27 cellular contexts compared by ENCODE assay signal in the genomic region with DNA sequence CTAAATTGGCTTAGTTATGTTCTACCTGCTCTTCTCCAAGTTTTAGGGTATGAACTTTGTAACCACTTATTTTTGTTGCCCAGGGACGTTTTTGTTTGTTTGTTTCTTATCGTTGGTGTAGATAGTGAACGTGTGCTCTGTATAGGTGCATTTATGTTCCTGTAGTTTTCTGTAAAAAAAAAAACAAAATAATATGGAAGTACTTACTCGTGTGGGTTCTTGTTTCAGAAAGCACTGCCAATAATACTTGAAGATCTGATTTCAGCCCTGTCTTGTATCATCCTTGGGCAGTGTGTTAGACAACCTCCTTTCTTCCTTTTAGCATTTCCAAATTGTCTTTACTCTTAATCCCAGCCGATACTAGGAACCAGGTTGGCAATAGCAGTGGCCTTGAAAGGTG. TPM values are rescaled to one million over a fixed set of nuclear protein-coding genes. Genes with fewer than 3 reads are reported as not detected.
DNase-seq lines count a peak whose midpoint lies in the region; ATAC-seq and TF ChIP-seq lines count a peak whose summit lies in the region.
"Had no signal": no experiment of that assay in that cellular context is flagged by ENCODE, and none has a peak within 500 bp of the region (broad histone marks: within the 10 kb centered on the region; RNA-seq: fewer than 3 reads in every experiment).

No MANE protein-coding gene starts in this region.

- H3K4me1 Mint-ChIP-seq in activated B cell treated with CpG ODN at 0.5 μM for 24 hours, result peaks cover 82% of the 10 kb centered on the region

- H3K4me1 ChIP-seq in left ventricle myocardium inferior (peaks cover 93% of the 10 kb centered on the region), heart left ventricle (peaks cover 0 to 83% (median 59%) of the 10 kb centered on the region in 12 donors), mesenchymal stem cell (ENCODE audit: control insufficient read depth, insufficient read depth, low read depth, low read length) (peaks cover 2% of the 10 kb centered on the region)
- H3K4me1 ChIP-seq: breast epithelium had no signal

- no peak overlapping the region for H3K14ac ChIP-seq in mesenchymal stem cell (ENCODE audit: low read length in 2 of 2)

- no peak overlapping the region for H4K91ac ChIP-seq in mesenchymal stem cell (ENCODE audit: low read length)

- no peak overlapping the region for H4K8ac ChIP-seq in mesenchymal stem cell (ENCODE audit: low read length)

- CTCF ChIA-PET in activated B cell treated with CpG ODN at 0.5 μM for 24 hours (lab: Charles Lee), result interaction anchor here (2.1 kb wide), 1 partner anchor 27 kb away, joined by 9 read pairs; no protein-coding TSS in a partner anchor

- H3K36me3 ChIP-seq in left ventricle myocardium inferior (no peaks in the 10 kb centered on the region), heart left ventricle (no peaks in the 10 kb centered on the region), mesenchymal stem cell (ENCODE audit: control insufficient read depth in 1 of 2, insufficient read depth in 2 of 2, low read depth in 1 of 2, low read length in 2 of 2) (peaks cover 0 to 2% of the 10 kb centered on the region in 2 experiments)
- H3K36me3 ChIP-seq: breast epithelium, upper lobe of left lung had no signal

- H2AK5ac ChIP-seq in mesenchymal stem cell (ENCODE audit: low read length, severe bottlenecking), result no peak overlapping the region

- H3K27ac ChIP-seq in left ventricle myocardium inferior (replicated peaks) (peak overlapping the region; percentile 54), heart left ventricle (peak overlapping the region in 6 of 12 donors; percentile 11 to 42 (median 34)), mesenchymal stem cell (ENCODE audit: low read length, poor library complexity, severe bottlenecking) (no peak overlapping the region)
- H3K27ac ChIP-seq: breast epithelium, epithelial cell of prostate, upper lobe of left lung had no signal

- H3K27ac Mint-ChIP-seq in activated B cell treated with CpG ODN at 0.5 μM for 24 hours, result peak overlapping the region; percentile 30
- H3K27ac Mint-ChIP-seq: activated CD8-positive, alpha-beta T cell treated with anti-CD3 and anti-CD28 coated beads, Interleukin-2, amount 10 ng/mL, durations not matched to agents 7 days and 5 days had no signal

- no peak overlapping the region for H2AFZ ChIP-seq in mesenchymal stem cell (ENCODE audit: low read depth, low read length)

- H3K79me1 ChIP-seq in mesenchymal stem cell (replicated peaks; ENCODE audit: low read length, poor library complexity, severe bottlenecking), result peaks cover 16% of the 10 kb centered on the region

- no peak overlapping the region for H2BK5ac ChIP-seq in mesenchymal stem cell (ENCODE audit: low read depth, low read length, poor library complexity, severe bottlenecking)

- POLR2A ChIA-PET in activated B cell treated with CpG ODN at 0.5 μM for 24 hours (lab: Charles Lee), result interaction anchor here (0.6 to 1.5 kb wide), 2 partner anchors 8 to 335 kb away, joined by 4 to 5 read pairs; a partner anchor contains a TSS

- H3K36me3 Mint-ChIP-seq in activated B cell treated with CpG ODN at 0.5 μM for 24 hours (ENCODE audit: low read depth), result peaks cover 3% of the 10 kb centered on the region
- H3K36me3 Mint-ChIP-seq: CD8-positive, alpha-beta T cell; mesothelial cell of epicardium; naive B cell had no signal

- H3K9me3 ChIP-seq in left ventricle myocardium inferior (replicated peaks) (no peaks in the 10 kb centered on the region), heart left ventricle (no peaks in the 10 kb centered on the region), mesenchymal stem cell (ENCODE audit: control insufficient read depth, low read length) (no peaks in the 10 kb centered on the region)
- H3K9me3 ChIP-seq: breast epithelium, upper lobe of left lung had no signal

- no peaks in the 10 kb centered on the region for H3K27me3 Mint-ChIP-seq in activated B cell treated with CpG ODN at 0.5 μM for 24 hours
- H3K27me3 Mint-ChIP-seq: activated CD4-positive, alpha-beta T cell treated with anti-CD3 and anti-CD28 coated beads for 36 hours; naive B cell had no signal

- no peak for ATAC-seq in heart left ventricle
- no peak for ATAC-seq in activated B cell treated with CpG ODN at 0.5 μM for 24 hours (ENCODE audit: low read depth)
- ATAC-seq: activated CD4-positive, alpha-beta T cell treated with anti-CD3 and anti-CD28 coated beads for 36 hours; activated CD8-positive, alpha-beta T cell treated with anti-CD3 and anti-CD28 coated beads, Interleukin-2, amount 10 ng/mL, durations not matched to agents 7 days and 5 days; activated naive CD4-positive, alpha-beta T cell treated with anti-CD3 and anti-CD28 coated beads, Interleukin-2, amount 50 U/mL, for 72 hours; CD8-positive, alpha-beta T cell; left lobe of liver; sciatic nerve had no signal

- H3K4ac ChIP-seq in mesenchymal stem cell (ENCODE audit: low read depth in 1 of 2, low read length in 2 of 2), result no peak overlapping the region

- intact Hi-C loops in left ventricle myocardium inferior (cut with micrococcal nuclease), result no loop called here
- intact Hi-C loops in heart left ventricle (cut with DNase I), result no loop called here
- intact Hi-C loops in activated B cell treated with CpG ODN at 0.5 μM for 24 hours (cut with micrococcal nuclease), result no loop called here

- H2BK15ac ChIP-seq in mesenchymal stem cell (ENCODE audit: low read depth, poor library complexity, severe bottlenecking), result no peak overlapping the region

- no peak for TF ChIP-seq POLR2A in heart left ventricle (IDR thresholded peaks at IDR 0.05)

- H3K4me2 ChIP-seq in mesenchymal stem cell (ENCODE audit: low read length, poor library complexity, severe bottlenecking), result no peak overlapping the region

- H2BK120ac ChIP-seq in mesenchymal stem cell (ENCODE audit: low read depth, low read length), result no peak overlapping the region

- WGBS in heart left ventricle, 4 donors, result 35 to 46% (median 40%) methylated on average over 5 of the region's 5 CpGs
- 84% methylated on average over 4 of the region's 5 CpGs for WGBS in mesenchymal stem cell

- H3K9ac ChIP-seq in mesenchymal stem cell (ENCODE audit: low read length), result peak overlapping the region; percentile 0

- no peak for TF ChIP-seq CTCF in left ventricle myocardium inferior (IDR thresholded peaks at IDR 0.05; ENCODE audit: borderline replicate concordance)
- no peak for TF ChIP-seq CTCF in heart left ventricle (IDR thresholded peaks at IDR 0.05)
- no peak for TF ChIP-seq CTCF in activated B cell treated with CpG ODN at 0.5 μM for 24 hours (IDR thresholded peaks at IDR 0.05)

- H3K18ac ChIP-seq in mesenchymal stem cell (ENCODE audit: low read depth in 1 of 2, low read length in 2 of 2), result no peak overlapping the region

- H3K27me3 ChIP-seq in left ventricle myocardium inferior (ENCODE audit: low read depth) (no peaks in the 10 kb centered on the region), heart left ventricle (no peaks in the 10 kb centered on the region), mesenchymal stem cell (ENCODE audit: control insufficient read depth in 1 of 2, insufficient read depth in 1 of 2, low read length in 2 of 2) (no peaks in the 10 kb centered on the region)
- H3K27me3 ChIP-seq: breast epithelium, upper lobe of left lung had no signal

- H3K9me3 Mint-ChIP-seq in activated B cell treated with CpG ODN at 0.5 μM for 24 hours, result peaks cover 2% of the 10 kb centered on the region
- H3K9me3 Mint-ChIP-seq: activated naive CD4-positive, alpha-beta T cell treated with anti-CD3 and anti-CD28 coated beads, Interleukin-2, amount 50 U/mL, for 72 hours; CD8-positive, alpha-beta T cell; mesothelial cell of epicardium; naive B cell had no signal

- no peak overlapping the region for H3K23ac ChIP-seq in mesenchymal stem cell (ENCODE audit: low read length in 2 of 2)

- H2BK12ac ChIP-seq in mesenchymal stem cell (ENCODE audit: low read length in 2 of 2), result no peak overlapping the region

- H3K4me3 Mint-ChIP-seq in activated B cell treated with CpG ODN at 0.5 μM for 24 hours, result no peak overlapping the region
- H3K4me3 Mint-ChIP-seq: activated CD8-positive, alpha-beta T cell treated with anti-CD3 and anti-CD28 coated beads, Interleukin-2, amount 10 ng/mL, durations not matched to agents 7 days and 5 days; CD8-positive, alpha-beta T cell; mesothelial cell of epicardium had no signal

- DNase-seq in left ventricle myocardium inferior (no peak), heart left ventricle (no peak), activated B cell treated with CpG ODN at 0.5 μM for 24 hours (no peak), mesenchymal stem cell (no peak), CD1c-positive myeloid dendritic cell (ENCODE audit: extremely low spot score) (no peak), HUDEP-2 (lab: John Stamatoyannopoulos, UW; ENCODE audit: unreplicated experiment in 76 of 76) (no peak)
- no peak for DNase-seq in activated effector memory CD4-positive, alpha-beta T cell treated with anti-CD3 and anti-CD28 coated beads, Interleukin-2, amount 50 U/mL, for 16 hours
- DNase-seq in stimulated activated CD4-positive, alpha-beta T cell treated with anti-CD3 and anti-CD28 coated beads, Interleukin-4, amount 100 ng/mL, for 1 hour, result no peak
- DNase-seq: 8988T; activated CD4-positive, alpha-beta T cell treated with anti-CD3 and anti-CD28 coated beads for 36 hours; activated CD8-positive, alpha-beta T cell treated with anti-CD3 and anti-CD28 coated beads, Interleukin-2, amount 10 ng/mL, durations not matched to agents 7 days and 5 days; amygdala; CD8-positive, alpha-beta T cell; effector CD4-positive, alpha-beta T cell; naive B cell; NCI-H748 treated with DMSO at 0.1 percent for 48 hours; SIG-M5; stimulated activated CD4-positive, alpha-beta T cell treated with anti-CD3 and anti-CD28 coated beads, Interleukin-12 subunit alpha, Interleukin-12 subunit beta, amount 100 ng/mL, for 4 hours; stimulated activated CD4-positive, alpha-beta T cell treated with anti-CD3 and anti-CD28 coated beads, Interleukin-2, amount 100 ng/mL, for 48 hours; substantia nigra; upper lobe of left lung had no signal

- H3K4me3 ChIP-seq in left ventricle myocardium inferior (no peak overlapping the region), heart left ventricle (no peak overlapping the region), mesenchymal stem cell (ENCODE audit: insufficient read depth in 1 of 2, low read depth in 1 of 2, low read length in 2 of 2) (no peak overlapping the region)
- H3K4me3 ChIP-seq: breast epithelium, upper lobe of left lung had no signal

RNA-seq across cellular contexts. Expression of a gene that starts 4.4 kb away (rescaled TPM):
- total RNA-seq in left ventricle myocardium inferior (53.8 TPM), heart left ventricle (10 to 100 TPM; 38.4 to 70.1 (median 58.0) TPM), activated B cell treated with CpG ODN at 0.5 μM for 24 hours (26.3 and 27.5 TPM in 2 replicates)
- 10 to 100 TPM; 13.8 to 49.2 TPM for polyA plus RNA-seq in heart left ventricle
- polyA plus RNA-seq in mesenchymal stem cell (2013, experiment 1 of 2), result 19.5 TPM
- polyA plus RNA-seq in mesenchymal stem cell (2013, experiment 2 of 2), result 19.9 TPM

RNA-seq across cellular contexts. Expression of a gene that starts 51.7 kb away (rescaled TPM):
- total RNA-seq in left ventricle myocardium inferior (9.6 TPM), heart left ventricle (10 to 100 TPM in 4 of 9 donors, 1 to 10 TPM in 5; 6.3 to 22.4 (median 9.9) TPM), activated B cell treated with CpG ODN at 0.5 μM for 24 hours (59.5 and 60.8 TPM in 2 replicates)
- polyA plus RNA-seq in heart left ventricle, result 10 to 100 TPM in 1 of 2 donors, 1 to 10 TPM in 1; 3.8 to 19.5 TPM
- polyA plus RNA-seq in mesenchymal stem cell (2013, experiment 1 of 2), result 15.8 TPM
- 15.6 TPM for polyA plus RNA-seq in mesenchymal stem cell (2013, experiment 2 of 2)
